Comparison of ENCODE assay signal across 13 cellular contexts in genomic region chr5:54611290-54611951, GRCh38.
DNase-seq lines count a peak whose midpoint lies in the region; ATAC-seq and TF ChIP-seq lines count a peak whose summit lies in the region.
"Had no signal": no experiment of that assay in that cellular context is flagged by ENCODE, and none has a peak within 500 bp of the region (broad histone marks: within the 10 kb centered on the region; RNA-seq: fewer than 3 reads in every experiment).

No MANE protein-coding gene starts in this region.

- H3K4me1 Mint-ChIP-seq in CD4-positive, alpha-beta T cell (ENCODE audit: low read depth), result peaks cover 35% of the 10 kb centered on the region
- peaks cover 33 to 34% of the 10 kb centered on the region in 2 donors for H3K4me1 Mint-ChIP-seq in natural killer cell treated with Interleukin-12 subunit alpha and Interleukin-12 subunit beta and Interleukin-15 and Interleukin-18, amount 100 ng/mL, for 72 hours (ENCODE audit: low read depth in 2 of 2)

- H3K9me3 ChIP-seq in CD4-positive, alpha-beta T cell (ENCODE audit: control insufficient read depth, low read length), result no peaks in the 10 kb centered on the region
- H3K9me3 ChIP-seq: Caco-2, colonic mucosa, thoracic aorta had no signal

- no peak for ATAC-seq in CD4-positive, alpha-beta T cell (ENCODE audit: poor library complexity)
- ATAC-seq in natural killer cell treated with Interleukin-12 subunit alpha and Interleukin-12 subunit beta and Interleukin-15 and Interleukin-18, amount 100 ng/mL, for 72 hours, result no peak
- ATAC-seq in GM18861 (IDR thresholded peaks at IDR 0.05; ENCODE audit: unreplicated experiment), result no peak

- POLR2A ChIA-PET in CD4-positive, alpha-beta T cell (lab: Charles Lee), result interaction anchor here (0.8 to 2.8 kb wide), 8 partner anchors 12 to 132 kb away, joined by 3 to 26 read pairs (median 7); partner anchors contain the start of gene SNX18

- CTCF ChIA-PET in CD4-positive, alpha-beta T cell (lab: Charles Lee), result no interaction called here

- H3K36me3 Mint-ChIP-seq in CD4-positive, alpha-beta T cell (ENCODE audit: low read depth), result no peaks in the 10 kb centered on the region
- peaks cover 7% of the 10 kb centered on the region for H3K36me3 Mint-ChIP-seq in natural killer cell treated with Interleukin-12 subunit alpha and Interleukin-12 subunit beta and Interleukin-15 and Interleukin-18, amount 100 ng/mL, for 72 hours

- peak overlapping the region; percentile 72 for H3K27ac Mint-ChIP-seq in CD4-positive, alpha-beta T cell
- H3K27ac Mint-ChIP-seq in natural killer cell treated with Interleukin-12 subunit alpha and Interleukin-12 subunit beta and Interleukin-15 and Interleukin-18, amount 100 ng/mL, for 72 hours, result peak overlapping the region; percentile 78 to 86

- no peaks in the 10 kb centered on the region for H3K27me3 Mint-ChIP-seq in CD4-positive, alpha-beta T cell
- no peaks in the 10 kb centered on the region for H3K27me3 Mint-ChIP-seq in natural killer cell treated with Interleukin-12 subunit alpha and Interleukin-12 subunit beta and Interleukin-15 and Interleukin-18, amount 100 ng/mL, for 72 hours
- H3K27me3 Mint-ChIP-seq: activated naive CD8-positive, alpha-beta T cell had no signal

- H3K27ac ChIP-seq in CD4-positive, alpha-beta T cell (ENCODE audit: low read depth, low read length), result no peak overlapping the region
- H3K27ac ChIP-seq: colonic mucosa, thoracic aorta had no signal

- peaks cover 2% of the 10 kb centered on the region for H3K9me3 Mint-ChIP-seq in CD4-positive, alpha-beta T cell
- H3K9me3 Mint-ChIP-seq in natural killer cell treated with Interleukin-12 subunit alpha and Interleukin-12 subunit beta and Interleukin-15 and Interleukin-18, amount 100 ng/mL, for 72 hours, result peaks cover 6% of the 10 kb centered on the region

- no peak overlapping the region for H3K4me3 Mint-ChIP-seq in CD4-positive, alpha-beta T cell
- H3K4me3 Mint-ChIP-seq in natural killer cell treated with Interleukin-12 subunit alpha and Interleukin-12 subunit beta and Interleukin-15 and Interleukin-18, amount 100 ng/mL, for 72 hours, result peak overlapping the region; percentile 82

- no peaks in the 10 kb centered on the region for H3K27me3 ChIP-seq in CD4-positive, alpha-beta T cell (ENCODE audit: control insufficient read depth, insufficient read depth, low read length)
- H3K27me3 ChIP-seq: colonic mucosa had no signal

- DNase-seq in CD4-positive, alpha-beta T cell, result no peak
- DNase-seq in HS-27A (ENCODE audit: low read depth) (peak; percentile 3), astrocyte of the hippocampus (ENCODE audit: low read depth, low spot score) (peak; percentile 48), activated T-cell treated with anti-CD3 and anti-CD28 coated beads for 4 hours (no peak), NCI-H2196 (lab: John Stamatoyannopoulos, UW; ENCODE audit: unreplicated experiment) (no peak)
- DNase-seq in natural killer cell treated with Interleukin-12 subunit alpha and Interleukin-12 subunit beta and Interleukin-15 and Interleukin-18, amount 100 ng/mL, for 72 hours (ENCODE audit: low spot score), result no peak
- DNase-seq in stimulated activated CD4-positive, alpha-beta T cell treated with anti-CD3 and anti-CD28 coated beads, Interleukin-4, amount 100 ng/mL, for 24 hours, result no peak
- DNase-seq: activated CD8-positive, alpha-beta memory T cell treated with anti-CD3 and anti-CD28 coated beads for 24 hours; Caco-2; colonic mucosa had no signal

- intact Hi-C loops in CD4-positive, alpha-beta T cell (cut with DNase I, micrococcal nuclease), result no loop called here

- TF ChIP-seq CTCF in CD4-positive, alpha-beta T cell (IDR thresholded peaks at IDR 0.05), result no peak

Comparison
In these comparisons a context has a peak if more than half of its experiments do, and no peak if none do; other contexts are left out.
1. DNase-seq: peak in HS-27A (single experiment) and astrocyte of the hippocampus (single experiment); none in CD4-positive, alpha-beta T cell (0 of 10), natural killer cell treated with Interleukin-12 subunit alpha and Interleukin-12 subunit beta and Interleukin-15 and Interleukin-18, amount 100 ng/mL, for 72 hours (single experiment), activated T-cell treated with anti-CD3 and anti-CD28 coated beads for 4 hours (single experiment), NCI-H2196 (single experiment) and stimulated activated CD4-positive, alpha-beta T cell treated with anti-CD3 and anti-CD28 coated beads, Interleukin-4, amount 100 ng/mL, for 24 hours (single experiment).